ENCODE assay signal across 22 cellular contexts in the genomic region with DNA sequence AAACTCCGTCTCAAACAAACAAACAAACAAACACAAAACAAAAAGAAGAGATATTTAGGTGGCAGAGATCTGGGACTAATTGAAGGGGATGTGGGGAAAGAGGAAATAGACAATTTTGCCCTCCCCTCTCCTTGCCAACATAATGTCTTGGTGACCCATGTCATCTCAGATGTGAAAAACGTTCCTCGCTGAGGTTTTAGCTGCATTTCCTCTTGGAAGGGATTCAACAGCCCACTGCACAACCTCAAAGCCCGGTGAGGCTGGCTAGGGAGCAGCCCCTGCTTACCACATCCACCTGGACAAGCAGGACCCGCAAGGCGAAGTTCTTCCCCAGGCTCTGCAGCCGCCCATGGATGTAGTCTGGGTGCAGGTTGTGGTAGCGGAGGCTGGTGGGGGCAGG. TPM values are rescaled to one million over a fixed set of nuclear protein-coding genes. Genes with fewer than 3 reads are reported as not detected.
A peak's percentile ranks its signal among the peaks of the same experiment; 100 is the strongest.
DNase-seq lines count a peak whose midpoint lies in the region; ATAC-seq and TF ChIP-seq lines count a peak whose summit lies in the region.
"Had no signal": no experiment of that assay in that cellular context is flagged by ENCODE, and none has a peak within 500 bp of the region (broad histone marks: within the 10 kb centered on the region; RNA-seq: fewer than 3 reads in every experiment).

No MANE protein-coding gene starts in this region.

- no peak overlapping the region for H3K4ac ChIP-seq in IMR-90 (ENCODE audit: low read depth, low read length)

- TF ChIP-seq CTCF in IMR-90 (conservative IDR thresholded peaks at IDR 0.05; ENCODE audit: low read depth, low read length): no peak
- no peak for TF ChIP-seq CTCF in OCI-LY3 (IDR thresholded peaks at IDR 0.05; ENCODE audit: low read depth, low read length)
- TF ChIP-seq CTCF in lower lobe of right lung (IDR thresholded peaks at IDR 0.05): no peak
- TF ChIP-seq CTCF in PC-3 (conservative IDR thresholded peaks at IDR 0.05; ENCODE audit: low read depth, low read length): no peak
- no peak for TF ChIP-seq CTCF in chondrocyte (IDR thresholded peaks at IDR 0.05)

- H2AK5ac ChIP-seq in IMR-90 (ENCODE audit: low read depth, low read length): no peak overlapping the region

- H3K27ac ChIP-seq in IMR-90 (ENCODE audit: insufficient read depth, low read length) (no peak overlapping the region), OCI-LY3 (ENCODE audit: low read length) (peak overlapping the region; percentile 78), lower lobe of right lung (peak overlapping the region; percentile 32), PC-3 (ENCODE audit: low read length) (no peak overlapping the region)
- H3K27ac ChIP-seq: 22Rv1, pancreas had no signal

- H3K36me3 ChIP-seq in IMR-90 (ENCODE audit: control insufficient read depth, insufficient read depth, low read length) (peaks cover 52% of the 10 kb centered on the region), OCI-LY3 (replicated peaks; ENCODE audit: low read depth, low read length) (peaks cover 41% of the 10 kb centered on the region), lower lobe of right lung (peaks cover 69% of the 10 kb centered on the region), PC-3 (ENCODE audit: low read depth, low read length) (0 out of 2 replicates have a peak, but pooled peaks cover 1% of the 10 kb centered on the region)

- BruUV-seq in IMR-90 (replicated peaks; lab: Mats Ljungman, UMichigan) (no TSS peak), PC-3 (replicated peaks; lab: Mats Ljungman, UMichigan) (no TSS peak)

- H4K20me1 ChIP-seq in IMR-90 (ENCODE audit: insufficient read depth, low read length) (no peaks in the 10 kb centered on the region), OCI-LY3 (ENCODE audit: insufficient read depth, low read length) (no peaks in the 10 kb centered on the region), PC-3 (ENCODE audit: low read length) (no peaks in the 10 kb centered on the region)

- H3K56ac ChIP-seq in IMR-90 (ENCODE audit: extremely low read depth, insufficient read depth, low read length): no peak overlapping the region

- intact Hi-C loops in IMR-90 (cut with micrococcal nuclease): no loop called here
- intact Hi-C loops in lower lobe of right lung (cut with DNase I): no loop called here
- intact Hi-C loops in PC-3 (cut with micrococcal nuclease): no loop called here

- no peak overlapping the region for H2AK9ac ChIP-seq in IMR-90 (replicated peaks; ENCODE audit: low read depth, low read length, poor library complexity)

- H4K91ac ChIP-seq in IMR-90 (ENCODE audit: insufficient read depth, low read depth, low read length): no peak overlapping the region

- H3K4me2 ChIP-seq in IMR-90 (ENCODE audit: low read depth, low read length): no peak overlapping the region
- peak overlapping the region; percentile 73 for H3K4me2 ChIP-seq in OCI-LY3 (ENCODE audit: low read length)
- H3K4me2 ChIP-seq in PC-3 (ENCODE audit: low read length): no peak overlapping the region

- H2BK15ac ChIP-seq in IMR-90 (ENCODE audit: low read depth, low read length): no peak overlapping the region

- H2BK5ac ChIP-seq in IMR-90 (ENCODE audit: low read depth, low read length, poor library complexity, severe bottlenecking): no peak overlapping the region

- WGBS in IMR-90 (ENCODE audit: extremely low coverage in 2 of 2, insufficient read length in 1 of 2), 2 experiments: 93% methylated on average over 3 of the region's 8 CpGs; no CpG with 5 or more reads in 1 of the 2 experiments

- no peak overlapping the region for H2BK20ac ChIP-seq in IMR-90 (ENCODE audit: low read depth, low read length)

- H3K36me3 Mint-ChIP-seq in chondrocyte (ENCODE audit: low read depth): peaks cover 26% of the 10 kb centered on the region

- H3K23ac ChIP-seq in IMR-90 (ENCODE audit: low read depth, low read length): no peak overlapping the region

- H3K79me2 ChIP-seq in OCI-LY3 (ENCODE audit: low read length) (peaks cover 21% of the 10 kb centered on the region), PC-3 (ENCODE audit: low read length) (peaks cover 13% of the 10 kb centered on the region)

- no peak for ATAC-seq in IMR-90 (ENCODE audit: low read depth)
- no peak for ATAC-seq in lower lobe of right lung
- ATAC-seq in GM21528 (IDR thresholded peaks at IDR 0.05; ENCODE audit: low FRiP score, unreplicated experiment): no peak
- no peak for ATAC-seq in PC-3
- ATAC-seq: activated T-cell treated with anti-CD3 and anti-CD28 coated beads, Interleukin-2, amount 50 U/mL, for 4 hours; left colon; pancreas; T-cell had no signal

- DNase-seq in NOMO-1 (lab: John Stamatoyannopoulos, UW; ENCODE audit: unreplicated experiment in 2 of 2): peak; percentile 23 to 54
- no peak for DNase-seq in NOMO-1 treated with dmso at 0.1 percent for 144 hours (lab: John Stamatoyannopoulos, UW; ENCODE audit: unreplicated experiment)
- no peak for DNase-seq in IMR-90
- DNase-seq in lower lobe of right lung: no peak
- DNase-seq in PC-3: no peak
- DNase-seq in chondrocyte (ENCODE audit: low spot score): no peak
- DNase-seq: activated CD4-positive, alpha-beta T cell treated with anti-CD3 and anti-CD28 coated beads for 1 hour; activated T-cell treated with anti-CD3 and anti-CD28 coated beads, Interleukin-2, amount 50 U/mL, for 4 hours; CD8-positive, alpha-beta memory T cell; central memory CD4-positive, alpha-beta T cell; foreskin fibroblast; NCI-H1694 treated with DMSO at 0.1 percent for 48 hours; NCI-H510A treated with DMSO at 0.1 percent for 48 hours; pancreas; stimulated activated CD4-positive, alpha-beta T cell treated with anti-CD3 and anti-CD28 coated beads, Interleukin-2, amount 100 ng/mL, for 48 hours had no signal

- no peak overlapping the region for H3K9ac ChIP-seq in IMR-90 (ENCODE audit: low read depth, low read length)
- peak overlapping the region; percentile 58 for H3K9ac ChIP-seq in OCI-LY3 (ENCODE audit: low read length)
- no peak overlapping the region for H3K9ac ChIP-seq in PC-3 (ENCODE audit: low read length)

- H3K9me3 Mint-ChIP-seq in chondrocyte (ENCODE audit: low read depth): no peaks in the 10 kb centered on the region
- H3K9me3 Mint-ChIP-seq: activated T-cell treated with anti-CD3 and anti-CD28 coated beads, Interleukin-2, amount 50 U/mL, for 4 hours; CD8-positive, alpha-beta memory T cell; T-cell had no signal

- peaks cover 14 to 51% of the 10 kb centered on the region in 2 experiments for H3K79me1 ChIP-seq in IMR-90 (ENCODE audit: low read depth in 1 of 2, low read length in 2 of 2)

- no peak overlapping the region for H4K5ac ChIP-seq in IMR-90 (ENCODE audit: low read depth, low read length)

- no peaks in the 10 kb centered on the region; the same call in 1 of the 2 replicates for H3K9me1 ChIP-seq in IMR-90 (ENCODE audit: insufficient read depth, low read length)

- TF ChIP-seq RAD21 in IMR-90 (IDR thresholded peaks at IDR 0.05; ENCODE audit: low read length): no peak

- in situ Hi-C loops in IMR-90 (cut with MboI; ENCODE audit: low sequenced_read_pairs): no loop called here

- H3K9me3 ChIP-seq in IMR-90 (ENCODE audit: control insufficient read depth, insufficient read depth, low read length) (no peaks in the 10 kb centered on the region), OCI-LY3 (ENCODE audit: insufficient read depth, low read length) (no peaks in the 10 kb centered on the region), lower lobe of right lung (no peaks in the 10 kb centered on the region), PC-3 (ENCODE audit: low read length) (no peaks in the 10 kb centered on the region)
- H3K9me3 ChIP-seq: pancreas, Peyer's patch, tibial nerve had no signal

- TF ChIP-seq POLR2A in IMR-90 (IDR thresholded peaks at IDR 0.05; ENCODE audit: low read depth, low read length): no peak

- no peaks in the 10 kb centered on the region for H3K27me3 Mint-ChIP-seq in chondrocyte (ENCODE audit: low read depth)
- H3K27me3 Mint-ChIP-seq: CD8-positive, alpha-beta memory T cell; T-cell had no signal

- no peak overlapping the region for H3K27ac Mint-ChIP-seq in chondrocyte (ENCODE audit: unreplicated experiment)

- H2AFZ ChIP-seq in IMR-90 (replicated peaks; ENCODE audit: low read length, poor library complexity): peak overlapping the region; percentile 10
- H2AFZ ChIP-seq in OCI-LY3 (ENCODE audit: low read depth, low read length): no peak overlapping the region
- no peak overlapping the region for H2AFZ ChIP-seq in PC-3 (ENCODE audit: low read length)

- H2BK120ac ChIP-seq in IMR-90 (ENCODE audit: low read depth, low read length): no peak overlapping the region

- no peaks in the 10 kb centered on the region for H3K9me2 ChIP-seq in PC-3 (replicated peaks; ENCODE audit: low read length)

- H3K4me1 Mint-ChIP-seq in chondrocyte (ENCODE audit: low read depth): peaks cover 35% of the 10 kb centered on the region

- H3K27me3 ChIP-seq in IMR-90 (ENCODE audit: control insufficient read depth, insufficient read depth, low read length) (no peaks in the 10 kb centered on the region), OCI-LY3 (ENCODE audit: low read depth, low read length) (no peaks in the 10 kb centered on the region), lower lobe of right lung (ENCODE audit: low read depth) (no peaks in the 10 kb centered on the region), PC-3 (ENCODE audit: low read length) (no peaks in the 10 kb centered on the region)
- H3K27me3 ChIP-seq: pancreas, Peyer's patch, tibial nerve had no signal

- dilution Hi-C loops in IMR-90 (cut with HindIII; ENCODE audit: low sequenced_read_pairs, unreplicated experiment): no loop called here

- H4K8ac ChIP-seq in IMR-90 (ENCODE audit: low read depth in 2 of 2, low read length in 2 of 2): no peak overlapping the region

- H3K4me3 ChIP-seq in IMR-90 (ENCODE audit: insufficient read depth, low read depth, low read length): no peak overlapping the region
- peak overlapping the region; percentile 48 for H3K4me3 ChIP-seq in OCI-LY3 (ENCODE audit: low read length)
- H3K4me3 ChIP-seq in lower lobe of right lung: no peak overlapping the region
- no peak overlapping the region for H3K4me3 ChIP-seq in PC-3 (ENCODE audit: low read length)
- H3K4me3 ChIP-seq: pancreas, Peyer's patch, tibial nerve had no signal

- no peak overlapping the region for H3K4me3 Mint-ChIP-seq in chondrocyte (ENCODE audit: unreplicated experiment)

- H3K4me1 ChIP-seq in IMR-90 (ENCODE audit: control insufficient read depth, insufficient read depth, low read length): peaks cover 3% of the 10 kb centered on the region
- H3K4me1 ChIP-seq in OCI-LY3 (ENCODE audit: low read length): peaks cover 27% of the 10 kb centered on the region
- peaks cover 26% of the 10 kb centered on the region for H3K4me1 ChIP-seq in lower lobe of right lung
- H3K4me1 ChIP-seq in PC-3 (ENCODE audit: insufficient read depth, low read length): peaks cover 9% of the 10 kb centered on the region

- H3K18ac ChIP-seq in IMR-90 (ENCODE audit: low read depth, low read length): no peak overlapping the region

- CTCF ChIA-PET in IMR-90 (lab: Yijun Ruan, JAX) (no interaction called here), PC-3 (lab: Charles Lee) (no interaction called here)

- POLR2A ChIA-PET in IMR-90 (lab: Charles Lee; ENCODE audit: unreplicated experiment): no interaction called here
- POLR2A ChIA-PET in PC-3 (lab: Charles Lee; ENCODE audit: unreplicated experiment): no interaction called here

- no peaks in the 10 kb centered on the region for H3F3A ChIP-seq in PC-3 (ENCODE audit: low read length, unreplicated experiment)

- no peak overlapping the region for H3K14ac ChIP-seq in IMR-90 (replicated peaks; ENCODE audit: low read depth, low read length)

RNA-seq across cellular contexts. Expression of gene ERCC1, which starts 4.9 kb away (rescaled TPM):
- 76.9 and 84.2 TPM in 2 replicates for total RNA-seq in IMR-90 (2012; rRNA removed)
- 132 and 153 TPM in 2 replicates for polyA plus RNA-seq in IMR-90 (2012; rRNA removed)
- 113 and 118 TPM in 2 replicates for polyA plus RNA-seq in IMR-90 (2012; cell fraction: cytosol; rRNA removed)
- 152 and 183 TPM in 2 replicates for polyA plus RNA-seq in IMR-90 (2012; cell fraction: nucleus; rRNA removed; ENCODE audit: low replicate concordance)
- total RNA-seq in lower lobe of right lung: 41.6 TPM
- total RNA-seq in PC-3 (2014; rRNA removed): 56.2 and 57.3 TPM in 2 replicates
- total RNA-seq in chondrocyte: 72.4 to 93.1 TPM (median 77.9 TPM) in 3 replicates

RNA-seq across cellular contexts. Expression of gene POLR1G, which starts 12.4 kb away (rescaled TPM):
- 10.3 and 12.5 TPM in 2 replicates for total RNA-seq in IMR-90 (2012; rRNA removed)
- polyA plus RNA-seq in IMR-90 (2012; rRNA removed): 8.0 and 8.8 TPM in 2 replicates
- 3.3 and 3.9 TPM in 2 replicates for polyA plus RNA-seq in IMR-90 (2012; cell fraction: cytosol; rRNA removed)
- 2.0 and 2.1 TPM in 2 replicates for polyA plus RNA-seq in IMR-90 (2012; cell fraction: nucleus; rRNA removed; ENCODE audit: low replicate concordance)
- total RNA-seq in lower lobe of right lung: 4.5 TPM
- 25.9 and 43.0 TPM in 2 replicates for total RNA-seq in PC-3 (2014; rRNA removed)
- 7.3 to 10.4 TPM (median 9.6 TPM) in 3 replicates for total RNA-seq in chondrocyte

RNA-seq across cellular contexts. Expression of gene PPP1R13L, which starts 13.9 kb away (rescaled TPM):
- total RNA-seq in IMR-90 (2012; rRNA removed): 0.56 and 3.0 TPM in 2 replicates
- 11.6 and 13.3 TPM in 2 replicates for polyA plus RNA-seq in IMR-90 (2012; rRNA removed)
- polyA plus RNA-seq in IMR-90 (2012; cell fraction: cytosol; rRNA removed): 11.6 and 19.4 TPM in 2 replicates
- 24.0 and 44.8 TPM in 2 replicates for polyA plus RNA-seq in IMR-90 (2012; cell fraction: nucleus; rRNA removed; ENCODE audit: low replicate concordance)
- 43.8 TPM for total RNA-seq in lower lobe of right lung
- total RNA-seq in PC-3 (2014; rRNA removed): 28.6 and 36.4 TPM in 2 replicates
- total RNA-seq in chondrocyte: 67.2 to 111 TPM (median 110 TPM) in 3 replicates

RNA-seq across cellular contexts. Expression of gene ERCC2, which starts 48.4 kb away (rescaled TPM):
- total RNA-seq in IMR-90 (2012; rRNA removed) (26.7 and 30.6 TPM in 2 replicates), lower lobe of right lung (14.0 TPM), PC-3 (2014; rRNA removed) (48.0 and 57.5 TPM in 2 replicates), chondrocyte (29.6 to 38.0 TPM (median 32.5 TPM) in 3 replicates)
- 66.5 and 75.6 TPM in 2 replicates for polyA plus RNA-seq in IMR-90 (2012; rRNA removed)
- 51.6 and 67.4 TPM in 2 replicates for polyA plus RNA-seq in IMR-90 (2012; cell fraction: cytosol; rRNA removed)
- 119 and 274 TPM in 2 replicates for polyA plus RNA-seq in IMR-90 (2012; cell fraction: nucleus; rRNA removed; ENCODE audit: low replicate concordance)

RNA-seq across cellular contexts. Expression of gene FOSB, which starts 49.0 kb away (rescaled TPM):
- total RNA-seq in IMR-90 (2012; rRNA removed): 11.1 and 31.9 TPM in 2 replicates
- 15.6 and 60.1 TPM in 2 replicates for polyA plus RNA-seq in IMR-90 (2012; rRNA removed)
- polyA plus RNA-seq in IMR-90 (2012; cell fraction: cytosol; rRNA removed): 52.4 and 90.3 TPM in 2 replicates
- polyA plus RNA-seq in IMR-90 (2012; cell fraction: nucleus; rRNA removed; ENCODE audit: low replicate concordance): 982 and 1,348 TPM in 2 replicates
- total RNA-seq in lower lobe of right lung: 18.0 TPM
- total RNA-seq in PC-3 (2014; rRNA removed): 35.8 and 60.5 TPM in 2 replicates
- 25.5 to 50.9 TPM (median 43.8 TPM) in 3 replicates for total RNA-seq in chondrocyte

Comparison
In these comparisons a context has a peak if more than half of its experiments do, and no peak if none do; other contexts are left out.
1. DNase-seq: peak in NOMO-1 (2 of 2); none in NOMO-1 treated with dmso at 0.1 percent for 144 hours (single experiment), IMR-90 (single experiment), lower lobe of right lung (single experiment), PC-3 (single experiment) and chondrocyte (single experiment).
2. H3K27ac ChIP-seq: peak in OCI-LY3 (single experiment) and lower lobe of right lung (single experiment); none in IMR-90 (single experiment) and PC-3 (single experiment).